ENCODE assay signal across 8 cellular contexts in the genomic region with DNA sequence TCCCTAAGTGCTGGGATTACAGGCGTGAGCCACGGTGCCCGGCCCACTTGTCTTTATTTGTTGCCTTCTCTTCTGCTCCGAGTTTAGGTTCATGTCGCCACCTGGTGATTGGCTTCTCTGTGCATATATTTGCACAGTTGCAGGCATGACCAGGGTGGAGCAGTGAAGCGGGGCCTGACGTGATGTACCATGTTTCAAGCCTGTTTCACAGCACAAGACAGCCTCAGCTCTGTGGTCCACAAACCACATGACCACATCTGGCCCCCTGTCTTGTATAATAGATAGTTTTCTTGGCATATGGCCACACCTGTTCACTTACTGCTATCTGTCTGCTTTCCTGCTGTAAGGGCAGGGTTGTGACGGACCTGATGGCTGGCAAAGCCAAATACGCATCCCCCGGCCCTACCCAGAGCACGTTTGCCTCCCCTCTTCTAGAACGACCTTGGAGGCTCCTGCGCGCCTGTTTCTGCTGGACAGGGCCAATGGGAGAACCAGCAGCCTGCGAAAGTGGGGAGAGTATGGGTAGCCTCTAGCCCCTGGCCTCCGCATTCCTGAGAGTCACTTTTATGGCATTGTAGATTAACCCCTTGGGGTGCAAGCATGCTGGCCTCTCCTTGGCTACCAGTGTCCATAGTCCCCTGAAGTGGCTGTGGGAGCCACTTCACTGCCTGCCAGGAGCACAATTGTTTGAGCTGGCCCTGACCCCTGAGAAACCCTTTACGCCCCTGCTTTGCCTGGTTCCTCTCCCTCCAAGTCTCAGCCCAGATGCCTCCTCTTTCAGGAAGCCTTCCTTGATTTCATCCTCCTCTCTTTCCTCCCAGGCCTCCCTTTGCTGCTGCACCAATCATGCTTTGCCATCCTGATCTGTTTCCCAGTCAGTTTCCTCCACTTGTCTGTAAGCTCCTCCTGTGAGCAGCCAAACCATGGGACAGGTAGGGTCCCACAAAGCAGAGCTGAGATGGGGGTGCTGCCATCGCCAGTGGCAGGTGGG. TPM values are rescaled to one million over a fixed set of nuclear protein-coding genes. Genes with fewer than 3 reads are reported as not detected.
DNase-seq lines count a peak whose midpoint lies in the region; ATAC-seq, FAIRE-seq and TF ChIP-seq lines count a peak whose summit lies in the region.

No MANE protein-coding gene starts in this region.

- H3K4me3 ChIP-seq in IMR-90 (ENCODE audit: insufficient read depth, low read depth, low read length) (no peak overlapping the region), endodermal cell (ENCODE audit: low read length) (no peak overlapping the region), parathyroid adenoma (ENCODE audit: low read depth, low read length) (no peak overlapping the region)

- CTCF ChIA-PET in IMR-90 (lab: Yijun Ruan, JAX), result interaction anchor here (2.3 kb wide), 1 partner anchor 16 kb away, joined by 11 read pairs; no protein-coding TSS in a partner anchor

- no peaks in the 10 kb centered on the region for H3K36me3 Mint-ChIP-seq in endodermal cell (ENCODE audit: low read depth)

- TF ChIP-seq RAD21 in IMR-90 (IDR thresholded peaks at IDR 0.05; ENCODE audit: low read length), result no peak

- no peak overlapping the region for H3K23ac ChIP-seq in IMR-90 (ENCODE audit: low read depth, low read length)

- H2BK20ac ChIP-seq in IMR-90 (ENCODE audit: low read depth, low read length), result no peak overlapping the region

- no peak overlapping the region for H2BK5ac ChIP-seq in IMR-90 (ENCODE audit: low read depth, low read length, poor library complexity, severe bottlenecking)

- H3K79me1 ChIP-seq in IMR-90 (ENCODE audit: low read depth in 1 of 2, low read length in 2 of 2), result no peaks in the 10 kb centered on the region

- H3K4me1 ChIP-seq in IMR-90 (ENCODE audit: control insufficient read depth, insufficient read depth, low read length), result peaks cover 4% of the 10 kb centered on the region; the same call in 1 of the 2 replicates
- H3K4me1 ChIP-seq in endodermal cell (ENCODE audit: control insufficient read depth, insufficient read depth, low read length), result no peaks in the 10 kb centered on the region
- no peaks in the 10 kb centered on the region for H3K4me1 ChIP-seq in parathyroid adenoma

- H3K9ac ChIP-seq in IMR-90 (ENCODE audit: low read depth, low read length) (no peak overlapping the region), endodermal cell (ENCODE audit: extremely low read depth, low read length, poor library complexity, severe bottlenecking) (no peak overlapping the region), parathyroid adenoma (no peak overlapping the region)

- no peaks in the 10 kb centered on the region for H3K9me3 ChIP-seq in IMR-90 (ENCODE audit: control insufficient read depth, insufficient read depth, low read length)
- H3K9me3 ChIP-seq in endodermal cell (ENCODE audit: control insufficient read depth, low read length), result no peaks in the 10 kb centered on the region
- H3K9me3 ChIP-seq in parathyroid adenoma (ENCODE audit: control insufficient read depth, low read length), result no peaks in the 10 kb centered on the region

- no peak overlapping the region for H4K91ac ChIP-seq in IMR-90 (ENCODE audit: insufficient read depth, low read depth, low read length)

- no peak overlapping the region for H3K4me3 Mint-ChIP-seq in endodermal cell

- dilution Hi-C loops in IMR-90 (cut with HindIII; ENCODE audit: low sequenced_read_pairs, unreplicated experiment), result no loop called here

- H2AFZ ChIP-seq in IMR-90 (replicated peaks; ENCODE audit: low read length, poor library complexity), result peak overlapping the region; percentile 5
- no peak overlapping the region for H2AFZ ChIP-seq in parathyroid adenoma

- H2BK15ac ChIP-seq in IMR-90 (ENCODE audit: low read depth, low read length), result no peak overlapping the region

- no peak overlapping the region for H4K5ac ChIP-seq in IMR-90 (ENCODE audit: low read depth, low read length)

- H4K20me1 ChIP-seq in IMR-90 (ENCODE audit: insufficient read depth, low read length), result no peaks in the 10 kb centered on the region

- H4K8ac ChIP-seq in IMR-90 (ENCODE audit: low read depth in 2 of 2, low read length in 2 of 2), result no peak overlapping the region

- WGBS in IMR-90 (ENCODE audit: extremely low coverage in 2 of 2, insufficient read length in 1 of 2), 2 experiments, result 66% methylated on average over 14 of the region's 18 CpGs; no CpG with 5 or more reads in 1 of the 2 experiments
- 85 to 86% methylated on average over 12 to 18 of the region's 18 CpGs for WGBS in endodermal cell (ENCODE audit: insufficient coverage in 1 of 2, insufficient read length in 1 of 2), 2 experiments

- no peaks in the 10 kb centered on the region for H3K9me3 Mint-ChIP-seq in endodermal cell

- no peaks in the 10 kb centered on the region for H3K27me3 Mint-ChIP-seq in endodermal cell (ENCODE audit: insufficient read depth)

- BruUV-seq in IMR-90 (replicated peaks; lab: Mats Ljungman, UMichigan), result no TSS peak

- H3K4ac ChIP-seq in IMR-90 (ENCODE audit: low read depth, low read length), result no peak overlapping the region

- in situ Hi-C loops in IMR-90 (cut with MboI; ENCODE audit: low sequenced_read_pairs), result no loop called here

- no peaks in the 10 kb centered on the region for H3K4me1 Mint-ChIP-seq in endodermal cell

- POLR2A ChIA-PET in IMR-90 (lab: Charles Lee; ENCODE audit: unreplicated experiment), result no interaction called here

- no peak overlapping the region for H2BK120ac ChIP-seq in IMR-90 (ENCODE audit: low read depth, low read length)

- H3K4me2 ChIP-seq in IMR-90 (ENCODE audit: low read depth, low read length) (no peak overlapping the region), parathyroid adenoma (ENCODE audit: low read length) (no peak overlapping the region)

- no peak for TF ChIP-seq POLR2A in IMR-90 (IDR thresholded peaks at IDR 0.05; ENCODE audit: low read depth, low read length)

- intact Hi-C loops in IMR-90 (cut with micrococcal nuclease), result no loop called here

- no peak overlapping the region for H3K14ac ChIP-seq in IMR-90 (replicated peaks; ENCODE audit: low read depth, low read length)

- peak; percentile 78 for ATAC-seq in GM21737 (IDR thresholded peaks at IDR 0.05; ENCODE audit: unreplicated experiment)
- peak; percentile 56 for ATAC-seq in IMR-90 (ENCODE audit: low read depth)

- FAIRE-seq in RCC 7860 (lab: Jason Lieb, UNC), result no peak

- H3K27ac ChIP-seq in IMR-90 (ENCODE audit: insufficient read depth, low read length) (no peak overlapping the region), endodermal cell (ENCODE audit: low read depth, low read length) (no peak overlapping the region), parathyroid adenoma (no peak overlapping the region)

- peaks cover 21% of the 10 kb centered on the region; the same call in 1 of the 2 replicates for H3K27me3 ChIP-seq in IMR-90 (ENCODE audit: control insufficient read depth, insufficient read depth, low read length)
- H3K27me3 ChIP-seq in endodermal cell (ENCODE audit: control insufficient read depth, insufficient read depth, low read length, poor library complexity, severe bottlenecking), result no peaks in the 10 kb centered on the region
- H3K27me3 ChIP-seq in parathyroid adenoma (ENCODE audit: control insufficient read depth, insufficient read depth, low read length), result no peaks in the 10 kb centered on the region

- H3K79me2 ChIP-seq in parathyroid adenoma, result no peaks in the 10 kb centered on the region

- DNase-seq in stimulated activated naive CD4-positive, alpha-beta T cell (lab: John Stamatoyannopoulos, UW), result peak in 4 of 6 experiments; percentile 6 to 24 (median 14)
- no peak for DNase-seq in stimulated activated naive CD4-positive, alpha-beta T cell treated with Interleukin-2 at 50 U/mL for 16 hours (lab: John Stamatoyannopoulos, UW)
- peak; percentile 28 for DNase-seq in IMR-90
- DNase-seq in RCC 7860 (ENCODE audit: low spot score), result peak; percentile 41
- no peak for DNase-seq in endodermal cell
- DNase-seq in stimulated activated CD4-positive, alpha-beta T cell treated with anti-CD3 and anti-CD28 coated beads, Interleukin-2, amount 100 ng/mL, for 48 hours, result no peak

- H2AK5ac ChIP-seq in IMR-90 (ENCODE audit: low read depth, low read length), result peak overlapping the region; percentile 28; the same call in 1 of the 2 replicates

- H3K56ac ChIP-seq in IMR-90 (ENCODE audit: extremely low read depth, insufficient read depth, low read length), result no peak overlapping the region

- H3K9me1 ChIP-seq in IMR-90 (ENCODE audit: insufficient read depth, low read length), result no peaks in the 10 kb centered on the region

- no peak overlapping the region for H2AK9ac ChIP-seq in IMR-90 (replicated peaks; ENCODE audit: low read depth, low read length, poor library complexity)

- H3K36me3 ChIP-seq in IMR-90 (ENCODE audit: control insufficient read depth, insufficient read depth, low read length), result no peaks in the 10 kb centered on the region
- H3K36me3 ChIP-seq in endodermal cell (ENCODE audit: control insufficient read depth, insufficient read depth, low read length), result no peaks in the 10 kb centered on the region
- no peaks in the 10 kb centered on the region for H3K36me3 ChIP-seq in parathyroid adenoma (ENCODE audit: control insufficient read depth, insufficient read depth, low read length)

- H3K18ac ChIP-seq in IMR-90 (ENCODE audit: low read depth, low read length), result no peak overlapping the region

- H3K27ac Mint-ChIP-seq in endodermal cell, result no peak overlapping the region

- TF ChIP-seq CTCF in IMR-90 (conservative IDR thresholded peaks at IDR 0.05; ENCODE audit: low read depth, low read length), result peak; percentile 28; the same call in 1 of the 2 replicates
- TF ChIP-seq CTCF in endodermal cell (conservative IDR thresholded peaks at IDR 0.05), result peak; percentile 39
- TF ChIP-seq CTCF in parathyroid adenoma (IDR thresholded peaks at IDR 0.05), result peak; percentile 26

TF ChIP-seq in IMR-90, 13 proteins besides CTCF, POLR2A, EP300 and RAD21 (continues in another document):
- TF ChIP-seq BHLHE40 (IDR thresholded peaks at IDR 0.05; ENCODE audit: low read depth, low read length), result no peak

RNA-seq across cellular contexts. Expression of a gene that starts 6.0 kb away (rescaled TPM):
- total RNA-seq in IMR-90 (2012; rRNA removed) (1.4 and 1.6 TPM in 2 replicates), endodermal cell (1 to 10 TPM; 1.9 to 2.6 TPM)
- polyA plus RNA-seq in IMR-90 (2012; rRNA removed), result 2.2 and 2.3 TPM in 2 replicates
- 2.4 and 2.5 TPM in 2 replicates for polyA plus RNA-seq in IMR-90 (2012; cell fraction: cytosol; rRNA removed)
- polyA plus RNA-seq in IMR-90 (2012; cell fraction: nucleus; rRNA removed; ENCODE audit: low replicate concordance), result 7.2 and 19.2 TPM in 2 replicates
- 0.39 TPM for polyA plus RNA-seq in endodermal cell (2013, experiment 1 of 2)
- polyA plus RNA-seq in endodermal cell (2013, experiment 2 of 2), result 0.58 TPM

RNA-seq across cellular contexts. Expression of a gene that starts 34.4 kb away (rescaled TPM):
- total RNA-seq in IMR-90 (2012; rRNA removed) (under 0.01 TPM in 2 replicates), endodermal cell (1 to 10 TPM in 1 of 2 donors, under 1 TPM in 1; 0.35 to 1.6 TPM)
- polyA plus RNA-seq in IMR-90 (2012; rRNA removed), result 0.07 and 0.10 TPM in 2 replicates
- 0.05 and 0.08 TPM in 2 replicates for polyA plus RNA-seq in IMR-90 (2012; cell fraction: cytosol; rRNA removed)
- polyA plus RNA-seq in IMR-90 (2012; cell fraction: nucleus; rRNA removed; ENCODE audit: low replicate concordance), result 0.08 TPM in 2 replicates
- polyA plus RNA-seq in endodermal cell (2013, experiment 1 of 2), result 1.4 TPM
- polyA plus RNA-seq in endodermal cell (2013, experiment 2 of 2), result 2.5 TPM

Comparison
In these comparisons a context has a peak if more than half of its experiments do, and no peak if none do; other contexts are left out.
1. DNase-seq: peak in stimulated activated naive CD4-positive, alpha-beta T cell (4 of 6), IMR-90 (single experiment) and RCC 7860 (single experiment); none in stimulated activated naive CD4-positive, alpha-beta T cell treated with Interleukin-2 at 50 U/mL for 16 hours (single experiment), endodermal cell (single experiment) and stimulated activated CD4-positive, alpha-beta T cell treated with anti-CD3 and anti-CD28 coated beads, Interleukin-2, amount 100 ng/mL, for 48 hours (0 of 2).
2. Peak in every context shown above with its lines, with median percentiles within 50 percentile points of each other: CTCF ChIP-seq.